In genomic region chr22:44693145-44693544, GRCh38 we compare ENCODE assay signal across 1 cellular context.
A peak's percentile ranks its signal among the peaks of the same experiment; 100 is the strongest.
TF ChIP-seq lines count a peak whose summit lies in the region.

No MANE protein-coding gene starts in this region.

TF ChIP-seq in HepG2, 621 proteins besides CTCF, POLR2A, EP300 and RAD21 (continued from another document and continues in another):
- TF ChIP-seq AKAP8 (CRISPR knock-in tag; IDR thresholded peaks at IDR 0.05) (no peak), ZFP62 (CRISPR knock-in tag; IDR thresholded peaks at IDR 0.05) (no peak), ZNF605 (CRISPR knock-in tag; IDR thresholded peaks at IDR 0.05) (no peak), REXO4 (CRISPR knock-in tag; IDR thresholded peaks at IDR 0.05; ENCODE audit: borderline replicate concordance) (no peak), ZNF292 (CRISPR knock-in tag; IDR thresholded peaks at IDR 0.05; ENCODE audit: borderline replicate concordance, low read depth) (no peak), TEAD3 (CRISPR knock-in tag; optimal IDR thresholded peaks at IDR 0.05; ENCODE audit: borderline replicate concordance) (peak; percentile 13), GATAD2A (CRISPR knock-in tag; IDR thresholded peaks at IDR 0.05) (no peak), ARID4A (CRISPR knock-in tag; IDR thresholded peaks at IDR 0.05; ENCODE audit: borderline replicate concordance) (no peak), ZNF484 (CRISPR knock-in tag; IDR thresholded peaks at IDR 0.05; ENCODE audit: borderline replicate concordance, low read depth) (no peak), JUND (CRISPR knock-in tag; IDR thresholded peaks at IDR 0.05) (peak; percentile 77), RORA (CRISPR knock-in tag; IDR thresholded peaks at IDR 0.05) (no peak), ZNF781 (CRISPR knock-in tag; IDR thresholded peaks at IDR 0.05; ENCODE audit: borderline replicate concordance, not compliant biosample characterization) (no peak), ZNF362 (CRISPR knock-in tag; IDR thresholded peaks at IDR 0.05; ENCODE audit: borderline replicate concordance) (peak; percentile 70; the same call in 1 of the 2 replicates), ZNF747 (CRISPR knock-in tag; IDR thresholded peaks at IDR 0.05; ENCODE audit: borderline replicate concordance) (no peak), PAWR (CRISPR knock-in tag; IDR thresholded peaks at IDR 0.05; ENCODE audit: borderline replicate concordance) (no peak), GPN1 (CRISPR knock-in tag; IDR thresholded peaks at IDR 0.05; ENCODE audit: borderline replicate concordance) (no peak), ZBTB26 (CRISPR knock-in tag; IDR thresholded peaks at IDR 0.05; ENCODE audit: borderline replicate concordance) (no peak), HIVEP1 (CRISPR knock-in tag; IDR thresholded peaks at IDR 0.05) (no peak), ZNF639 (CRISPR knock-in tag; conservative IDR thresholded peaks at IDR 0.05) (no peak), ZNF512 (CRISPR knock-in tag; IDR thresholded peaks at IDR 0.05) (no peak), KDM4B (CRISPR knock-in tag; IDR thresholded peaks at IDR 0.05) (no peak), SP4 (CRISPR knock-in tag; IDR thresholded peaks at IDR 0.05) (no peak), ZNF282 (IDR thresholded peaks at IDR 0.05; ENCODE audit: partially characterized antibody) (no peak), GZF1 (CRISPR knock-in tag; IDR thresholded peaks at IDR 0.05) (no peak), RARA (CRISPR knock-in tag; IDR thresholded peaks at IDR 0.05) (peak; percentile 70), GATAD1 (CRISPR knock-in tag; IDR thresholded peaks at IDR 0.05) (no peak), TFE3 (CRISPR knock-in tag; IDR thresholded peaks at IDR 0.05) (peak; percentile 59; the same call in 1 of the 2 replicates), ZNF280D (CRISPR knock-in tag; IDR thresholded peaks at IDR 0.05) (0 out of 2 replicates have a peak, but pooled peaks have one; percentile 46), SMAD3 (CRISPR knock-in tag; IDR thresholded peaks at IDR 0.05) (no peak), RNF219 (CRISPR knock-in tag; IDR thresholded peaks at IDR 0.05) (no peak), ZKSCAN5 (CRISPR knock-in tag; IDR thresholded peaks at IDR 0.05) (no peak), MED13 (CRISPR knock-in tag; IDR thresholded peaks at IDR 0.05) (no peak), SOX6 (IDR thresholded peaks at IDR 0.05) (no peak), SOX6 (CRISPR knock-in tag; IDR thresholded peaks at IDR 0.05) (no peak), ZNF280B (CRISPR knock-in tag; IDR thresholded peaks at IDR 0.05; ENCODE audit: borderline replicate concordance) (no peak), ZNF672 (CRISPR knock-in tag; IDR thresholded peaks at IDR 0.05) (no peak), ZNF713 (CRISPR knock-in tag; IDR thresholded peaks at IDR 0.05) (no peak), SALL1 (CRISPR knock-in tag; IDR thresholded peaks at IDR 0.05) (no peak), ATF3 (CRISPR knock-in tag; IDR thresholded peaks at IDR 0.05) (peak; percentile 68), ZNF777 (CRISPR knock-in tag; IDR thresholded peaks at IDR 0.05) (no peak), MXD1 (CRISPR knock-in tag; IDR thresholded peaks at IDR 0.05) (no peak), ZNF780A (CRISPR knock-in tag; IDR thresholded peaks at IDR 0.05) (no peak), ZNF607 (CRISPR knock-in tag; IDR thresholded peaks at IDR 0.05; ENCODE audit: borderline replicate concordance) (no peak), HDAC1 (CRISPR knock-in tag; IDR thresholded peaks at IDR 0.05) (no peak), HOXA3 (CRISPR knock-in tag; IDR thresholded peaks at IDR 0.05) (0 out of 2 replicates have a peak, but pooled peaks have one; percentile 36), DR1 (CRISPR knock-in tag; IDR thresholded peaks at IDR 0.05) (no peak), HNRNPUL1 (IDR thresholded peaks at IDR 0.05; ENCODE audit: low read depth, low read length) (no peak), SMARCC2 (IDR thresholded peaks at IDR 0.05) (no peak), SIX4 (CRISPR knock-in tag; IDR thresholded peaks at IDR 0.05) (no peak), SMC3 (IDR thresholded peaks at IDR 0.05; ENCODE audit: low read length) (no peak)
